ENCODE assay signal across 8 cellular contexts in genomic region chr10:114623661-114624294, GRCh38. TPM values are rescaled to one million over a fixed set of nuclear protein-coding genes. Genes with fewer than 3 reads are reported as not detected.
DNase-seq lines count a peak whose midpoint lies in the region; ATAC-seq and TF ChIP-seq lines count a peak whose summit lies in the region.

No MANE protein-coding gene starts in this region.

- intact Hi-C loops in activated CD4-positive, alpha-beta T cell treated with anti-CD3 and anti-CD28 coated beads, Interleukin-2, amount 10 ng/mL, durations not matched to agents 24 days and 14 days (cut with micrococcal nuclease) = loop anchor here (10.0 kb wide), 1 partner anchor 449 kb away; the partner anchor contains the start of genes CCDC186 and TDRD1

- no peak for ATAC-seq in CD4-positive, CD25-positive, alpha-beta regulatory T cell (ENCODE audit: low read depth in 2 of 2)
- ATAC-seq in HG03135 (IDR thresholded peaks at IDR 0.05; ENCODE audit: unreplicated experiment) = no peak
- no peak for ATAC-seq in GM21576 (IDR thresholded peaks at IDR 0.05; ENCODE audit: unreplicated experiment)
- ATAC-seq in HG03108 (IDR thresholded peaks at IDR 0.05; ENCODE audit: unreplicated experiment) = no peak

- H3K4me1 ChIP-seq in CD4-positive, CD25-positive, alpha-beta regulatory T cell (ENCODE audit: control insufficient read depth, insufficient read depth, low read length, poor library complexity, severe bottlenecking) = peaks cover 8% of the 10 kb centered on the region

- peak overlapping the region; percentile 8 to 37 (median 23) for H3K27ac Mint-ChIP-seq in CD4-positive, CD25-positive, alpha-beta regulatory T cell
- peak overlapping the region; percentile 55 for H3K27ac Mint-ChIP-seq in chondrocyte (ENCODE audit: unreplicated experiment)
- no peak overlapping the region for H3K27ac Mint-ChIP-seq in activated CD4-positive, alpha-beta T cell treated with anti-CD3 and anti-CD28 coated beads, Interleukin-2, amount 10 ng/mL, durations not matched to agents 24 days and 14 days

- peaks cover 7% of the 10 kb centered on the region for H3K36me3 Mint-ChIP-seq in CD4-positive, CD25-positive, alpha-beta regulatory T cell
- H3K36me3 Mint-ChIP-seq in chondrocyte (ENCODE audit: low read depth) = no peaks in the 10 kb centered on the region
- H3K36me3 Mint-ChIP-seq in activated CD4-positive, alpha-beta T cell treated with anti-CD3 and anti-CD28 coated beads, Interleukin-2, amount 10 ng/mL, durations not matched to agents 24 days and 14 days (ENCODE audit: low read depth) = peaks cover 2% of the 10 kb centered on the region

- TF ChIP-seq CTCF in LNCaP clone FGC (IDR thresholded peaks at IDR 0.05; ENCODE audit: control insufficient read depth, extremely low read depth, insufficient read depth) (no peak), chondrocyte (IDR thresholded peaks at IDR 0.05) (no peak)

- no peak overlapping the region for H3K4me3 ChIP-seq in CD4-positive, CD25-positive, alpha-beta regulatory T cell (ENCODE audit: low read depth, low read length)
- no peak overlapping the region for H3K4me3 ChIP-seq in LNCaP clone FGC (ENCODE audit: low read depth, low read length)

- H3K27me3 Mint-ChIP-seq in CD4-positive, CD25-positive, alpha-beta regulatory T cell = no peaks in the 10 kb centered on the region
- H3K27me3 Mint-ChIP-seq in chondrocyte (ENCODE audit: low read depth) = no peaks in the 10 kb centered on the region
- peaks cover 11% of the 10 kb centered on the region for H3K27me3 Mint-ChIP-seq in activated CD4-positive, alpha-beta T cell treated with anti-CD3 and anti-CD28 coated beads, Interleukin-2, amount 10 ng/mL, durations not matched to agents 24 days and 14 days

- no peak for DNase-seq in CD4-positive, CD25-positive, alpha-beta regulatory T cell
- peak; percentile 27 for DNase-seq in LNCaP clone FGC (ENCODE audit: low read depth)
- no peak for DNase-seq in chondrocyte (ENCODE audit: low spot score)
- peak; percentile 70 to 89 for DNase-seq in lung microvascular endothelial cell (ENCODE audit: low read depth in 2 of 2)
- DNase-seq in activated CD4-positive, alpha-beta T cell treated with anti-CD3 and anti-CD28 coated beads, Interleukin-2, amount 10 ng/mL, durations not matched to agents 24 days and 14 days = no peak

- no peak overlapping the region for H3K27ac ChIP-seq in CD4-positive, CD25-positive, alpha-beta regulatory T cell (ENCODE audit: insufficient read depth, low read length, poor library complexity, severe bottlenecking)

- H3K9me3 Mint-ChIP-seq in CD4-positive, CD25-positive, alpha-beta regulatory T cell = peaks cover 0 to 12% (median 0%) of the 10 kb centered on the region in 7 donors
- H3K9me3 Mint-ChIP-seq in chondrocyte (ENCODE audit: low read depth) = peaks cover 4% of the 10 kb centered on the region
- peaks cover 9% of the 10 kb centered on the region for H3K9me3 Mint-ChIP-seq in activated CD4-positive, alpha-beta T cell treated with anti-CD3 and anti-CD28 coated beads, Interleukin-2, amount 10 ng/mL, durations not matched to agents 24 days and 14 days

- H3K36me3 ChIP-seq in CD4-positive, CD25-positive, alpha-beta regulatory T cell (ENCODE audit: control insufficient read depth, insufficient read depth, low read length) = no peaks in the 10 kb centered on the region

- no peaks in the 10 kb centered on the region for H3K27me3 ChIP-seq in CD4-positive, CD25-positive, alpha-beta regulatory T cell (ENCODE audit: control insufficient read depth, insufficient read depth, low read length)

- peaks cover 0 to 8% of the 10 kb centered on the region in 2 experiments for H3K9me3 ChIP-seq in CD4-positive, CD25-positive, alpha-beta regulatory T cell (ENCODE audit: control insufficient read depth in 2 of 2, low read length in 2 of 2)

- H3K4me3 Mint-ChIP-seq in CD4-positive, CD25-positive, alpha-beta regulatory T cell = peak overlapping the region in 2 of 4 donors; percentile 1 to 24
- no peak overlapping the region for H3K4me3 Mint-ChIP-seq in chondrocyte (ENCODE audit: unreplicated experiment)
- no peak overlapping the region for H3K4me3 Mint-ChIP-seq in activated CD4-positive, alpha-beta T cell treated with anti-CD3 and anti-CD28 coated beads, Interleukin-2, amount 10 ng/mL, durations not matched to agents 24 days and 14 days

- H3K4me1 Mint-ChIP-seq in CD4-positive, CD25-positive, alpha-beta regulatory T cell = peaks cover 0 to 19% (median 8%) of the 10 kb centered on the region in 4 donors
- peaks cover 50% of the 10 kb centered on the region for H3K4me1 Mint-ChIP-seq in chondrocyte (ENCODE audit: low read depth)
- peaks cover 10% of the 10 kb centered on the region for H3K4me1 Mint-ChIP-seq in activated CD4-positive, alpha-beta T cell treated with anti-CD3 and anti-CD28 coated beads, Interleukin-2, amount 10 ng/mL, durations not matched to agents 24 days and 14 days

RNA-seq across cellular contexts. Expression of gene ABLIM1, which starts 34.3 kb away (rescaled TPM):
- 131 TPM for total RNA-seq in CD4-positive, CD25-positive, alpha-beta regulatory T cell
- polyA plus RNA-seq in CD4-positive, CD25-positive, alpha-beta regulatory T cell = 100 to 1,000 TPM; 101 to 138 (median 129) TPM
- total RNA-seq in chondrocyte (13.5 to 41.9 TPM (median 15.7 TPM) in 3 replicates), lung microvascular endothelial cell (34.3 and 38.6 TPM in 2 replicates)
- total RNA-seq in activated CD4-positive, alpha-beta T cell treated with anti-CD3 and anti-CD28 coated beads, Interleukin-2, amount 10 ng/mL, durations not matched to agents 24 days and 14 days = 16.5 and 18.5 TPM in 2 replicates

Comparison
In these comparisons a context has a peak if more than half of its experiments do, and no peak if none do; other contexts are left out.
1. DNase-seq: peak in LNCaP clone FGC (single experiment) and lung microvascular endothelial cell (2 of 2); none in CD4-positive, CD25-positive, alpha-beta regulatory T cell (0 of 3), chondrocyte (single experiment) and activated CD4-positive, alpha-beta T cell treated with anti-CD3 and anti-CD28 coated beads, Interleukin-2, amount 10 ng/mL, durations not matched to agents 24 days and 14 days (single experiment).